In genomic region chr19:4304509-4305252, GRCh38 we compare ENCODE assay signal across 8 cellular contexts. TPM values are rescaled to one million over a fixed set of nuclear protein-coding genes. Genes with fewer than 3 reads are reported as not detected.
DNase-seq lines count a peak whose midpoint lies in the region; ATAC-seq and TF ChIP-seq lines count a peak whose summit lies in the region.

FSD1 (plus strand) TSS chr19:4304598; CDS start chr19:4304747, 149 bp downstream.

- H3K27ac ChIP-seq in SK-N-SH (ENCODE audit: low read depth in 2 of 2, low read length in 1 of 2), result no peak within 1 kb of the TSS; a peak in 1 of 4 replicates

- H3K9me2 ChIP-seq in SK-N-SH, result no peaks in the 10 kb centered on the region

- H3K79me2 ChIP-seq in SK-N-SH (ENCODE audit: insufficient read depth), result no peaks in the 10 kb centered on the region

- BruUV-seq in Caco-2 (replicated peaks; lab: Mats Ljungman, UMichigan), result no TSS peak

- CTCF ChIA-PET in Caco-2 (lab: Charles Lee), result interaction anchor here (0.6 to 0.7 kb wide), 3 partner anchors 38 to 332 kb away, joined by 3 to 5 read pairs (median 3); partner anchors contain the start of gene MPND
- CTCF ChIA-PET in SK-N-SH (lab: Yijun Ruan, JAX), result interaction anchor here (1.2 to 4.2 kb wide), 4 partner anchors 9 to 48 kb away, joined by 3 to 22 read pairs (median 8); no protein-coding TSS in a partner anchor

- TF ChIP-seq CTCF in Caco-2 (IDR thresholded peaks at IDR 0.05; ENCODE audit: insufficient read depth in 1 of 2, low read depth in 1 of 2, low read length in 1 of 2, severe bottlenecking in 1 of 2, unreplicated experiment in 1 of 2) (no peak), SK-N-SH (IDR thresholded peaks at IDR 0.05) (no peak), lower leg skin (IDR thresholded peaks at IDR 0.05) (no peak)

- H3K9ac ChIP-seq in SK-N-SH, result no peak within 1 kb of the TSS

- H3K4me1 ChIP-seq in Caco-2, result no peaks in the 10 kb centered on the region
- peaks cover 0 to 16% of the 10 kb centered on the region in 2 experiments; a peak in 1 of 4 replicates for H3K4me1 ChIP-seq in SK-N-SH (ENCODE audit: control insufficient read depth in 1 of 2, insufficient read depth in 2 of 2, low read depth in 1 of 2, low read length in 1 of 2)

- no peak for TF ChIP-seq EP300 in SK-N-SH (IDR thresholded peaks at IDR 0.05; ENCODE audit: borderline replicate concordance in 1 of 2, low read depth in 1 of 2, low read length in 1 of 2)

- no peak for ATAC-seq in HG02840 (IDR thresholded peaks at IDR 0.05; ENCODE audit: low FRiP score, unreplicated experiment)

- H3K4me3 ChIP-seq in Caco-2 (ENCODE audit: low read depth, low read length) (peak within 1 kb of the TSS; percentile 39), SK-N-SH (ENCODE audit: low read depth in 2 of 2, low read length in 1 of 2) (peak within 1 kb of the TSS; percentile 43 to 51; a peak in 3 of 4 replicates), lower leg skin (ENCODE audit: low read depth, poor library complexity, severe bottlenecking) (no peak within 1 kb of the TSS)

- H3K27me3 Mint-ChIP-seq in Caco-2 (ENCODE audit: insufficient read depth, unreplicated experiment), result no peaks in the 10 kb centered on the region
- H3K27me3 Mint-ChIP-seq in activated naive CD8-positive, alpha-beta T cell treated with anti-CD3 and anti-CD28 coated beads for 36 hours, result no peaks in the 10 kb centered on the region

- no peak for TF ChIP-seq RAD21 in SK-N-SH (IDR thresholded peaks at IDR 0.05; ENCODE audit: low read length)

- POLR2A ChIA-PET in Caco-2 (lab: Charles Lee) (no interaction called here), SK-N-SH (lab: Yijun Ruan, JAX) (interaction anchor here (2.0 kb wide), 1 partner anchor 39 kb away, joined by 13 read pairs; the partner anchor contains the start of gene MPND)

- H3K36me3 Mint-ChIP-seq in Caco-2 (ENCODE audit: insufficient read depth, unreplicated experiment), result no peaks in the 10 kb centered on the region
- peaks cover 7% of the 10 kb centered on the region for H3K36me3 Mint-ChIP-seq in activated naive CD8-positive, alpha-beta T cell treated with anti-CD3 and anti-CD28 coated beads for 36 hours

- no peak within 1 kb of the TSS for H2AFZ ChIP-seq in SK-N-SH (ENCODE audit: low read depth)

- H4K20me1 ChIP-seq in SK-N-SH (ENCODE audit: insufficient read depth), result no peaks in the 10 kb centered on the region

- peak within 1 kb of the TSS; percentile 39; the same call in 1 of the 2 replicates for H3K4me2 ChIP-seq in SK-N-SH

- H3K9me3 ChIP-seq in Caco-2, result no peaks in the 10 kb centered on the region
- H3K9me3 ChIP-seq in SK-N-SH, result no peaks in the 10 kb centered on the region

- H3K36me3 ChIP-seq in Caco-2 (ENCODE audit: control insufficient read depth, insufficient read depth, low read length) (no peaks in the 10 kb centered on the region), SK-N-SH (replicated peaks in 1 of 2; ENCODE audit: control insufficient read depth in 1 of 2, insufficient read depth in 2 of 2, low read length in 1 of 2) (peaks cover 4 to 7% of the 10 kb centered on the region in 2 experiments)

- peak within 1 kb of the TSS; percentile 62 for H3K4me3 Mint-ChIP-seq in Caco-2 (ENCODE audit: unreplicated experiment)
- peak within 1 kb of the TSS; percentile 75 for H3K4me3 Mint-ChIP-seq in activated naive CD8-positive, alpha-beta T cell treated with anti-CD3 and anti-CD28 coated beads for 36 hours

- DNase-seq in Caco-2, result peak; percentile 73 to 82
- DNase-seq in HuH-7 (ENCODE audit: low spot score), result peak; percentile 77
- DNase-seq in SK-N-SH, result peak; percentile 99
- DNase-seq in activated naive CD8-positive, alpha-beta T cell treated with anti-CD3 and anti-CD28 coated beads for 36 hours, result peak; percentile 92
- DNase-seq in iPS-NIHi7 (ENCODE audit: extremely low spot score), result peak; percentile 99
- peak; percentile 58 to 67 (median 60) for DNase-seq in stimulated activated CD4-positive, alpha-beta T cell treated with anti-CD3 and anti-CD28 coated beads, TNF-alpha, amount 100 ng/mL, for 48 hours (ENCODE audit: low read depth in 3 of 3)
- no peak for DNase-seq in lower leg skin (ENCODE audit: low spot score in 2 of 2)

- no peaks in the 10 kb centered on the region for H3F3A ChIP-seq in SK-N-SH (replicated peaks; ENCODE audit: insufficient read depth)

- H3K4me1 Mint-ChIP-seq in Caco-2 (ENCODE audit: low read depth, unreplicated experiment), result peaks cover 10% of the 10 kb centered on the region
- peaks cover 24% of the 10 kb centered on the region for H3K4me1 Mint-ChIP-seq in activated naive CD8-positive, alpha-beta T cell treated with anti-CD3 and anti-CD28 coated beads for 36 hours

- intact Hi-C loops in Caco-2 (cut with micrococcal nuclease; ENCODE audit: unreplicated experiment) (no loop called here), lower leg skin (cut with DNase I; ENCODE audit: low total_unique reads) (no loop called here)

- H3K9me3 Mint-ChIP-seq in Caco-2 (ENCODE audit: unreplicated experiment), result no peaks in the 10 kb centered on the region
- H3K9me3 Mint-ChIP-seq in activated naive CD8-positive, alpha-beta T cell treated with anti-CD3 and anti-CD28 coated beads for 36 hours, result no peaks in the 10 kb centered on the region

- no peaks in the 10 kb centered on the region for H3K27me3 ChIP-seq in Caco-2 (replicated peaks; ENCODE audit: control insufficient read depth, insufficient read depth, low read length)
- H3K27me3 ChIP-seq in SK-N-SH (ENCODE audit: insufficient read depth), result no peaks in the 10 kb centered on the region

- no peak within 1 kb of the TSS for H3K27ac Mint-ChIP-seq in Caco-2 (ENCODE audit: unreplicated experiment)
- peak within 1 kb of the TSS; percentile 56 for H3K27ac Mint-ChIP-seq in activated naive CD8-positive, alpha-beta T cell treated with anti-CD3 and anti-CD28 coated beads for 36 hours

- WGBS in SK-N-SH (ENCODE audit: low lambda C conversion rate), result 11% methylated on average over 10 of the region's 63 CpGs
- 2 to 20% methylated on average over 2 to 38 of the region's 63 CpGs for WGBS in lower leg skin, 2 donors

- no peak for TF ChIP-seq POLR2A in lower leg skin (IDR thresholded peaks at IDR 0.05)

TF ChIP-seq in SK-N-SH, 30 proteins besides CTCF, POLR2A, EP300 and RAD21:
- peak; percentile 86 for TF ChIP-seq NRF1 (IDR thresholded peaks at IDR 0.05; ENCODE audit: low read depth, low read length)
- TF ChIP-seq FOXJ3 (CRISPR knock-in tag; IDR thresholded peaks at IDR 0.05), result no peak
- TF ChIP-seq EZH2phosphoT487 (IDR thresholded peaks at IDR 0.05; ENCODE audit: borderline replicate concordance, low read depth), result no peak
- no peak for TF ChIP-seq ELF1 (IDR thresholded peaks at IDR 0.05)
- peak; percentile 28; the same call in 1 of the 2 replicates for TF ChIP-seq MXI1 (IDR thresholded peaks at IDR 0.05; ENCODE audit: low read depth, low read length)
- no peak for TF ChIP-seq FOXM1 (IDR thresholded peaks at IDR 0.05; ENCODE audit: low read depth)

RNA-seq across cellular contexts. Expression of gene FSD1, which starts in this region (rescaled TPM):
- total RNA-seq in Caco-2 (2022), result 9.0 and 15.6 TPM in 2 replicates
- 46.7 and 49.0 TPM in 2 replicates for polyA plus RNA-seq in SK-N-SH (2012; rRNA removed)
- polyA plus RNA-seq in SK-N-SH (2012; cell fraction: cytosol; rRNA removed), result 18.6 and 33.9 TPM in 2 replicates
- polyA plus RNA-seq in SK-N-SH (2012; cell fraction: nucleus; rRNA removed), result 90.3 and 101 TPM in 2 replicates
- 10 to 100 TPM; 21.0 to 21.3 TPM for total RNA-seq in activated naive CD8-positive, alpha-beta T cell treated with anti-CD3 and anti-CD28 coated beads for 36 hours
- under 1 TPM in 2 of 4 donors, not detected in 2; 0.16 to 0.64 TPM for total RNA-seq in lower leg skin

Comparison
In these comparisons a context has a peak if more than half of its experiments do, and no peak if none do; other contexts are left out.
1. DNase-seq: peak in Caco-2 (2 of 2), HuH-7 (single experiment), SK-N-SH (single experiment), activated naive CD8-positive, alpha-beta T cell treated with anti-CD3 and anti-CD28 coated beads for 36 hours (single experiment), iPS-NIHi7 (single experiment) and stimulated activated CD4-positive, alpha-beta T cell treated with anti-CD3 and anti-CD28 coated beads, TNF-alpha, amount 100 ng/mL, for 48 hours (3 of 3); none in lower leg skin (0 of 2).